1 cellular context compared by ENCODE assay signal in the genomic region with DNA sequence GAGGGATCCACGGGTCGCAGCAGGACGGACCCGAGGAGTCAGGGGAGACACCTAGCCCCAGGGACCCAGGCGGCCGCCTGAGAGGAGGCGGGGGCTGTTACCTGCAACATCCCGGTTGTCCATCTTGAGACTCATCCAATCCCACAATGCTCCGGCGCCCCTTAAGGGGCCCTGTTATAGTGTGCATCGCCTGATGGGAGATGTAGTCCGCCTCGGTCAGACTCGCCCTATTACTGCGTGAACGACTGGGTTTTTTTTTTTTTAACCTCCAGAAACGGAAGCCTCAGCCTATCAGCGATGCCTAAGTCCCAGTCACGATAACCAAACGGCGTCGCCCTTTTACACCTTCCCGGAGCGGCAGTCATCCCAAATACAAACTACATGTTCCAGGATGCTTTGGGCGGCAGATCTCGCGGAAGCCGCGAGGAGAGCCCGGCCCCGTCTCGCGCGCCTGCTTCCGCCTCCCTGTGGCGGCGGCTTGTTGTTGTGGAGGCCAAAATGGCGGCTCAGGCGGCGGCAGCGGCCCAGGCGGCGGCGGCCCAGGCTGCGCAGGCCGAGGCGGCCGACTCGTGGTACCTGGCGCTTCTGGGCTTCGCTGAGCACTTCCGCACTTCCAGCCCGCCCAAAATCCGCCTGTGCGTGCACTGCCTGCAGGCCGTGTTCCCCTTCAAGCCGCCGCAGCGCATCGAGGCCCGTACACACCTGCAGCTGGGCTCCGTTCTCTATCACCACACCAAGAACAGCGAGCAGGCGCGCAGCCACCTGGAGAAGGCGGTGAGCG.
TF ChIP-seq lines count a peak whose summit lies in the region.

A gene with protein sequence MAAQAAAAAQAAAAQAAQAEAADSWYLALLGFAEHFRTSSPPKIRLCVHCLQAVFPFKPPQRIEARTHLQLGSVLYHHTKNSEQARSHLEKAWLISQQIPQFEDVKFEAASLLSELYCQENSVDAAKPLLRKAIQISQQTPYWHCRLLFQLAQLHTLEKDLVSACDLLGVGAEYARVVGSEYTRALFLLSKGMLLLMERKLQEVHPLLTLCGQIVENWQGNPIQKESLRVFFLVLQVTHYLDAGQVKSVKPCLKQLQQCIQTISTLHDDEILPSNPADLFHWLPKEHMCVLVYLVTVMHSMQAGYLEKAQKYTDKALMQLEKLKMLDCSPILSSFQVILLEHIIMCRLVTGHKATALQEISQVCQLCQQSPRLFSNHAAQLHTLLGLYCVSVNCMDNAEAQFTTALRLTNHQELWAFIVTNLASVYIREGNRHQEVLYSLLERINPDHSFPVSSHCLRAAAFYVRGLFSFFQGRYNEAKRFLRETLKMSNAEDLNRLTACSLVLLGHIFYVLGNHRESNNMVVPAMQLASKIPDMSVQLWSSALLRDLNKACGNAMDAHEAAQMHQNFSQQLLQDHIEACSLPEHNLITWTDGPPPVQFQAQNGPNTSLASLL (plus strand): TSS at position 468 of the 781 bp plus-strand sequence. CDS start 31 bp downstream, at position 499.
A gene with protein sequence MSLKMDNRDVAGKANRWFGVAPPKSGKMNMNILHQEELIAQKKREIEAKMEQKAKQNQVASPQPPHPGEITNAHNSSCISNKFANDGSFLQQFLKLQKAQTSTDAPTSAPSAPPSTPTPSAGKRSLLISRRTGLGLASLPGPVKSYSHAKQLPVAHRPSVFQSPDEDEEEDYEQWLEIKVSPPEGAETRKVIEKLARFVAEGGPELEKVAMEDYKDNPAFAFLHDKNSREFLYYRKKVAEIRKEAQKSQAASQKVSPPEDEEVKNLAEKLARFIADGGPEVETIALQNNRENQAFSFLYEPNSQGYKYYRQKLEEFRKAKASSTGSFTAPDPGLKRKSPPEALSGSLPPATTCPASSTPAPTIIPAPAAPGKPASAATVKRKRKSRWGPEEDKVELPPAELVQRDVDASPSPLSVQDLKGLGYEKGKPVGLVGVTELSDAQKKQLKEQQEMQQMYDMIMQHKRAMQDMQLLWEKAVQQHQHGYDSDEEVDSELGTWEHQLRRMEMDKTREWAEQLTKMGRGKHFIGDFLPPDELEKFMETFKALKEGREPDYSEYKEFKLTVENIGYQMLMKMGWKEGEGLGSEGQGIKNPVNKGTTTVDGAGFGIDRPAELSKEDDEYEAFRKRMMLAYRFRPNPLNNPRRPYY (minus strand): TSS at position 148 of the 781 bp plus-strand sequence. CDS start 13 bp downstream, at position 135.

TF ChIP-seq in K562, 482 proteins besides CTCF, POLR2A, EP300 and RAD21 (continues in another document):
- TF ChIP-seq SREBF2 (CRISPR knock-in tag; IDR thresholded peaks at IDR 0.05): no peak
- TF ChIP-seq KAT8 (IDR thresholded peaks at IDR 0.05; ENCODE audit: low read depth): no peak
- no peak for TF ChIP-seq DACH1 (IDR thresholded peaks at IDR 0.05; ENCODE audit: partially characterized antibody)
- peak; percentile 31; the same call in 1 of the 2 replicates for TF ChIP-seq DMBX1 (CRISPR knock-in tag; IDR thresholded peaks at IDR 0.05; ENCODE audit: borderline replicate concordance)
- TF ChIP-seq ZNF445 (CRISPR knock-in tag; IDR thresholded peaks at IDR 0.05; ENCODE audit: low read depth): no peak
- TF ChIP-seq ZNF347 (CRISPR knock-in tag; IDR thresholded peaks at IDR 0.05; ENCODE audit: low read depth): no peak
- no peak for TF ChIP-seq ZNF561 (CRISPR knock-in tag; conservative IDR thresholded peaks at IDR 0.05)
- TF ChIP-seq, protein P1, sequence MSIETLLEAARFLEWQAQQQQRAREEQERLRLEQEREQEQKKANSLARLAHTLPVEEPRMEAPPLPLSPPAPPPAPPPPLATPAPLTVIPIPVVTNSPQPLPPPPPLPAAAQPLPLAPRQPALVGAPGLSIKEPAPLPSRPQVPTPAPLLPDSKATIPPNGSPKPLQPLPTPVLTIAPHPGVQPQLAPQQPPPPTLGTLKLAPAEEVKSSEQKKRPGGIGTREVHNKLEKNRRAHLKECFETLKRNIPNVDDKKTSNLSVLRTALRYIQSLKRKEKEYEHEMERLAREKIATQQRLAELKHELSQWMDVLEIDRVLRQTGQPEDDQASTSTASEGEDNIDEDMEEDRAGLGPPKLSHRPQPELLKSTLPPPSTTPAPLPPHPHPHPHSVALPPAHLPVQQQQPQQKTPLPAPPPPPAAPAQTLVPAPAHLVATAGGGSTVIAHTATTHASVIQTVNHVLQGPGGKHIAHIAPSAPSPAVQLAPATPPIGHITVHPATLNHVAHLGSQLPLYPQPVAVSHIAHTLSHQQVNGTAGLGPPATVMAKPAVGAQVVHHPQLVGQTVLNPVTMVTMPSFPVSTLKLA (conservative IDR thresholded peaks at IDR 0.05): peak; percentile 72 to 85
- TF ChIP-seq KAT7 (CRISPR knock-in tag; IDR thresholded peaks at IDR 0.05; ENCODE audit: borderline replicate concordance): peak; percentile 60; the same call in 1 of the 2 replicates
- 0 out of 2 replicates have a peak, but pooled peaks have one; percentile 39 for TF ChIP-seq GMEB1 (CRISPR knock-in tag; IDR thresholded peaks at IDR 0.05)
- peak; percentile 95 for TF ChIP-seq HCFC1 (IDR thresholded peaks at IDR 0.05; ENCODE audit: low read depth, low read length)
- no peak for TF ChIP-seq JUNB (CRISPR knock-in tag; conservative IDR thresholded peaks at IDR 0.05)
- no peak for TF ChIP-seq BRD9 (IDR thresholded peaks at IDR 0.05; ENCODE audit: low read depth, partially characterized antibody)
- peak; percentile 75 for TF ChIP-seq CTBP1 (IDR thresholded peaks at IDR 0.05; ENCODE audit: borderline replicate concordance)
- TF ChIP-seq HSF4 (CRISPR knock-in tag; IDR thresholded peaks at IDR 0.05; ENCODE audit: borderline replicate concordance): no peak
- no peak for TF ChIP-seq ELF4 (CRISPR knock-in tag; IDR thresholded peaks at IDR 0.05)
- TF ChIP-seq, protein P2, sequence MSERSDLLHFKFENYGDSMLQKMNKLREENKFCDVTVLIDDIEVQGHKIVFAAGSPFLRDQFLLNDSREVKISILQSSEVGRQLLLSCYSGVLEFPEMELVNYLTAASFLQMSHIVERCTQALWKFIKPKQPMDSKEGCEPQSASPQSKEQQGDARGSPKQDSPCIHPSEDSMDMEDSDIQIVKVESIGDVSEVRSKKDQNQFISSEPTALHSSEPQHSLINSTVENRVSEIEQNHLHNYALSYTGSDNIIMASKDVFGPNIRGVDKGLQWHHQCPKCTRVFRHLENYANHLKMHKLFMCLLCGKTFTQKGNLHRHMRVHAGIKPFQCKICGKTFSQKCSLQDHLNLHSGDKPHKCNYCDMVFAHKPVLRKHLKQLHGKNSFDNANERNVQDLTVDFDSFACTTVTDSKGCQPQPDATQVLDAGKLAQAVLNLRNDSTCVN (CRISPR knock-in tag; IDR thresholded peaks at IDR 0.05): no peak
- no peak for TF ChIP-seq HNRNPK (IDR thresholded peaks at IDR 0.05; ENCODE audit: low read depth, low read length, poor library complexity, severe bottlenecking)
- TF ChIP-seq SMARCA4 (IDR thresholded peaks at IDR 0.05): no peak
- TF ChIP-seq DIDO1 (tag; IDR thresholded peaks at IDR 0.05; ENCODE audit: low read depth): peak; percentile 79
- peak; percentile 95 for TF ChIP-seq PHF8 (IDR thresholded peaks at IDR 0.05; ENCODE audit: borderline replicate concordance, low read length)
- TF ChIP-seq ZNF311 (CRISPR knock-in tag; IDR thresholded peaks at IDR 0.05): 0 out of 2 replicates have a peak, but pooled peaks have one; percentile 31
- TF ChIP-seq ETV1 (tag; conservative IDR thresholded peaks at IDR 0.05; ENCODE audit: low read depth): peak; percentile 50
- no peak for TF ChIP-seq MBD1 (CRISPR knock-in tag; IDR thresholded peaks at IDR 0.05)
- no peak for TF ChIP-seq MIER1 (IDR thresholded peaks at IDR 0.05; ENCODE audit: low read depth)
- TF ChIP-seq NR2C1 (IDR thresholded peaks at IDR 0.05): no peak
- TF ChIP-seq NR2C1 (tag; IDR thresholded peaks at IDR 0.05): peak; percentile 38; the same call in 1 of the 2 replicates
- TF ChIP-seq OTX1 (CRISPR knock-in tag; IDR thresholded peaks at IDR 0.05): no peak
- TF ChIP-seq NR0B1 (IDR thresholded peaks at IDR 0.05; ENCODE audit: partially characterized antibody): no peak
- 0 out of 2 replicates have a peak, but pooled peaks have one; percentile 31 for TF ChIP-seq TCF7 (IDR thresholded peaks at IDR 0.05; ENCODE audit: borderline replicate concordance)
- no peak for TF ChIP-seq ZNF830 (CRISPR knock-in tag; IDR thresholded peaks at IDR 0.05)
- TF ChIP-seq CUX1 (CRISPR knock-in tag; IDR thresholded peaks at IDR 0.05): no peak
- TF ChIP-seq FOSL1 (tag; conservative IDR thresholded peaks at IDR 0.05): peak; percentile 60
- TF ChIP-seq RFX1 (IDR thresholded peaks at IDR 0.05): no peak
- TF ChIP-seq MLX (CRISPR knock-in tag; conservative IDR thresholded peaks at IDR 0.05): 0 out of 4 replicates have a peak, but pooled peaks of 1 of the 2 experiments have one; percentile 32
- TF ChIP-seq, protein P3, sequence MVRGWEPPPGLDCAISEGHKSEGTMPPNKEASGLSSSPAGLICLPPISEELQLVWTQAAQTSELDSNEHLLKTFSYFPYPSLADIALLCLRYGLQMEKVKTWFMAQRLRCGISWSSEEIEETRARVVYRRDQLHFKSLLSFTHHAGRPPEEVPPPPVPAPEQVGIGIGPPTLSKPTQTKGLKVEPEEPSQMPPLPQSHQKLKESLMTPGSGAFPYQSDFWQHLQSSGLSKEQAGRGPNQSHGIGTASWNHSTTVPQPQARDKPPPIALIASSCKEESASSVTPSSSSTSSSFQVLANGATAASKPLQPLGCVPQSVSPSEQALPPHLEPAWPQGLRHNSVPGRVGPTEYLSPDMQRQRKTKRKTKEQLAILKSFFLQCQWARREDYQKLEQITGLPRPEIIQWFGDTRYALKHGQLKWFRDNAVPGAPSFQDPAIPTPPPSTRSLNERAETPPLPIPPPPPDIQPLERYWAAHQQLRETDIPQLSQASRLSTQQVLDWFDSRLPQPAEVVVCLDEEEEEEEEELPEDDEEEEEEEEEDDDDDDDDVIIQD (CRISPR knock-in tag; IDR thresholded peaks at IDR 0.05): no peak
- TF ChIP-seq ERF (CRISPR knock-in tag; IDR thresholded peaks at IDR 0.05): peak; percentile 39; the same call in 1 of the 2 replicates
